Comparison of ENCODE assay signal across 24 cellular contexts in genomic region chr5:132504746-132505145, GRCh38. TPM values are rescaled to one million over a fixed set of nuclear protein-coding genes. Genes with fewer than 3 reads are reported as not detected.
"Had no signal": no experiment of that assay in that cellular context is flagged by ENCODE, and none has a peak within 500 bp of the region (broad histone marks: within the 10 kb centered on the region; RNA-seq: fewer than 3 reads in every experiment).

No MANE protein-coding gene starts in this region.

- H3K4me3 ChIP-seq: dorsolateral prefrontal cortex, heart right ventricle, lung, ovary, psoas muscle, skin epidermis had no signal

- H3K27ac ChIP-seq: dorsolateral prefrontal cortex, heart right ventricle, psoas muscle had no signal

- H3K36me3 ChIP-seq: heart right ventricle, ovary had no signal

- H3K27me3 ChIP-seq: dorsolateral prefrontal cortex, heart right ventricle, ovary had no signal

- ATAC-seq: effector memory CD8-positive, alpha-beta T cell; esophagus mucosa; heart right ventricle; left lobe of liver; natural killer cell treated with Interleukin-12 subunit alpha and Interleukin-12 subunit beta and Interleukin-15 and Interleukin-18, amount 100 ng/mL, for 72 hours; psoas muscle; right cardiac atrium; stimulated activated memory B cell treated with anti-CD40 and anti-IgM and Interleukin-4, amounts not matched to agents 10 μg/mL and 1 μg/mL and 100 μg/mL, for 72 hours; WTC11 had no signal

- H3K9me3 ChIP-seq: ovary, psoas muscle had no signal

- H3K4me1 ChIP-seq: psoas muscle had no signal

- DNase-seq: activated CD4-positive, alpha-beta T cell treated with anti-CD3 and anti-CD28 coated beads, Interleukin-2, amount 50 U/mL, for 4 hours; activated naive CD4-positive, alpha-beta T cell treated with Interleukin-2 at 50 U/mL for 16 hours; activated naive CD8-positive, alpha-beta T cell treated with anti-CD3 and anti-CD28 coated beads for 36 hours; activated T-cell treated with anti-CD3 and anti-CD28 coated beads, Interleukin-2, amount 50 U/mL, for 48 hours; dorsolateral prefrontal cortex; effector memory CD8-positive, alpha-beta T cell; heart right ventricle; kidney; ovary; psoas muscle; right cardiac atrium; T1000; trophoblast cell had no signal

RNA-seq across cellular contexts. Expression of gene IL5, which starts 38.6 kb away (rescaled TPM):
- total RNA-seq: activated naive CD8-positive, alpha-beta T cell treated with anti-CD3 and anti-CD28 coated beads for 36 hours; astrocyte; dorsolateral prefrontal cortex; endothelial cell of umbilical vein; esophagus mucosa; heart right ventricle; kidney; left lobe of liver; lung; mesothelial cell of epicardium; ovary; psoas muscle; right cardiac atrium; temporal lobe; WTC11 had no signal
